In the genomic region with DNA sequence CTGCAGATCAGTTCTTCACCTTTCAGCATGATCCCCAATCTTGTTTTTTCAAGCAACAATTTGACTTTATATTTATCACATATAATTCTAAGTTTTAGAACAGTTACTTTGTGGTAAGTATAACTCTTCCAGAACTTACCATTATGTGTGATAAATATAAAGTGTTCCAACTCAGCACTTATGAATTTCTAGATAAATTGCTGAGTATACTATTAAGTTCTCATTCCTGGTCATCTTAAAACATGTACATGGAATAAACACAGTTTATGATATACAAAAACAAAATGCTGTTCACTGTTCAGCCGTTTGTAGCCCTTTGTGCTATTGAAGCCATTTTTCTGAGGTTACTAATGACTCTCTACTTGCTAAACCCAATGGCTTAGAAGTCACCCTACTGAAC, we compare ENCODE assay signal across 23 cellular contexts.
"Had no signal": no experiment of that assay in that cellular context is flagged by ENCODE, and none has a peak within 500 bp of the region (broad histone marks: within the 10 kb centered on the region; RNA-seq: fewer than 3 reads in every experiment).

No MANE protein-coding gene starts in this region.

- H3K4me3 ChIP-seq: coronary artery, dorsolateral prefrontal cortex, esophagus squamous epithelium, gastrocnemius medialis, heart right ventricle, left lung, lower lobe of right lung, mucosa of descending colon had no signal

- H3K27ac ChIP-seq: coronary artery, dorsolateral prefrontal cortex, esophagus squamous epithelium, gastrocnemius medialis, heart right ventricle, left lung, lower lobe of right lung had no signal

- DNase-seq: dermis blood vessel endothelial cell; dorsolateral prefrontal cortex; effector CD4-positive, alpha-beta T cell; effector memory CD4-positive, alpha-beta T cell; esophagus squamous epithelium; foreskin melanocyte; gastrocnemius medialis; glutamatergic neuron; head of caudate nucleus; heart right ventricle; hippocampal formation; left cardiac atrium; left lung; left ventricle myocardium superior; lower lobe of right lung; mesenchymal stem cell; mucosa of descending colon; naive B cell; naive thymus-derived CD8-positive, alpha-beta T cell had no signal

- H3K27me3 ChIP-seq: esophagus squamous epithelium, gastrocnemius medialis, heart right ventricle, left lung had no signal

- H3K36me3 ChIP-seq: esophagus squamous epithelium, gastrocnemius medialis, heart right ventricle, left lung, lower lobe of right lung had no signal

- FAIRE-seq: endothelial cell of umbilical vein, islet of Langerhans, keratinocyte had no signal

- ATAC-seq: gastrocnemius medialis; heart right ventricle; left cardiac atrium; left lung; left ventricle myocardium superior; lower lobe of right lung; mucosa of descending colon; naive thymus-derived CD8-positive, alpha-beta T cell had no signal

- H3K9me3 ChIP-seq: esophagus squamous epithelium, gastrocnemius medialis, heart right ventricle, left lung, lower lobe of right lung, mucosa of descending colon had no signal
